ENCODE assay signal across 1 cellular context in genomic region chr1:201255470-201256362, GRCh38.
TF ChIP-seq lines count a peak whose summit lies in the region.

No MANE protein-coding gene starts in this region.

TF ChIP-seq in H1, 55 proteins besides CTCF, POLR2A, EP300 and RAD21:
- TF ChIP-seq BRCA1 (IDR thresholded peaks at IDR 0.05; ENCODE audit: low read depth, low read length) (no peak), JUND (IDR thresholded peaks at IDR 0.05; ENCODE audit: low read length) (no peak), PHF8 (conservative IDR thresholded peaks at IDR 0.05; ENCODE audit: low read depth, low read length) (no peak), TEAD4 (IDR thresholded peaks at IDR 0.05; ENCODE audit: low read depth, low read length) (no peak)
